ENCODE assay signal across 8 cellular contexts in the genomic region with DNA sequence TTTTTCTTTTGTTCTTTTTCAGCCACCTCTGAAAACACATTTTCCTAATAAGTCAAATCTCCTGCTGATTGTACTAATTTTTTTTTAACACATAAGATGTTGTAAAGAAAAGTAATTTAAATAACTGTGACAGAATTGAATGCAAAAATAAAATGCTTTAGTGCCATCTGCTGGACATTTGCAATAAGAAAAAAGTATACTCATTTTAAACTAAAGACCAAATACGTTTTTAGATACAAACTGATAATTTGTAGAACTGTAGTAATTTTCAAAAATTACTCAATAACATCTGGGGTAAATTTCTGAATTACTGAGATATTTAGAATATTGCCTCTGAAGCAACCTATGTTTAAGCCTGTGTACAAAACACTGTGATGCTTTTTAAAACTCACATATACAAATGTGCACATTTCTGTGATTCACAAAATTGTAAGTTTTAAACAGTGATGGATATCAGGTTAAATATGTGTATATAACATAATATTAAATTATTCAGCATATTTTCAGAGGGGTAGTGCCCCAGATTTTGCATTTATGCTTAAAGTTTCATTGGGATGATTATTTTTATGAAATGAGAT.
A peak's percentile ranks its signal among the peaks of the same experiment; 100 is the strongest.
DNase-seq lines count a peak whose midpoint lies in the region; ATAC-seq and TF ChIP-seq lines count a peak whose summit lies in the region.

No MANE protein-coding gene starts in this region.

- no peaks in the 10 kb centered on the region for H3K79me2 ChIP-seq in GM23248 (ENCODE audit: insufficient read depth)

- H3K4me3 ChIP-seq in GM23248 (no peak overlapping the region), RWPE2 (ENCODE audit: severe bottlenecking) (no peak overlapping the region)

- H3K4me2 ChIP-seq in GM23248 (ENCODE audit: unreplicated experiment): no peak overlapping the region

- DNase-seq in ACHN (peak; percentile 19), GM23248 (peak; percentile 46), RWPE2 (ENCODE audit: low spot score) (no peak), foreskin melanocyte (peak; percentile 6), COLO829 (ENCODE audit: low spot score) (no peak)
- DNase-seq in activated CD4-positive, alpha-beta T cell treated with anti-CD3 and anti-CD28 coated beads for 1 hour: no peak

- H3K36me3 ChIP-seq in GM23248 (ENCODE audit: low read depth): no peaks in the 10 kb centered on the region
- H3K36me3 ChIP-seq in RWPE2 (ENCODE audit: low read depth): no peaks in the 10 kb centered on the region

- H3K9me2 ChIP-seq in GM23248 (ENCODE audit: insufficient read depth): no peaks in the 10 kb centered on the region

- peak; percentile 79 for TF ChIP-seq CTCF in RWPE2 (IDR thresholded peaks at IDR 0.05; ENCODE audit: poor library complexity, severe bottlenecking)

- H3K27ac ChIP-seq in GM23248 (no peak overlapping the region), RWPE2 (ENCODE audit: poor library complexity, severe bottlenecking) (no peak overlapping the region)

- ATAC-seq in RWPE2 (ENCODE audit: low read depth) (no peak), HG03354 (IDR thresholded peaks at IDR 0.05; ENCODE audit: poor library complexity, severe bottlenecking, unreplicated experiment) (no peak), HG03095 (IDR thresholded peaks at IDR 0.05; ENCODE audit: unreplicated experiment) (no peak)

- 0% methylated on average over 1 of the region's 1 CpG for WGBS in GM23248 (ENCODE audit: low coverage in 1 of 2, low lambda C conversion rate in 2 of 2, missing lambda C conversion rate in 2 of 2), 2 experiments

- H3K27me3 ChIP-seq in GM23248 (replicated peaks; ENCODE audit: insufficient read depth) (0 out of 2 replicates have a peak, but pooled peaks cover 3% of the 10 kb centered on the region), RWPE2 (ENCODE audit: insufficient read depth, poor library complexity, severe bottlenecking) (no peaks in the 10 kb centered on the region)

- in situ Hi-C loops in ACHN (cut with HindIII; ENCODE audit: low pct_ligation_motif_present, low pct_unique_long_range_greater_than_20kb, low sequenced_read_pairs): no loop called here
- in situ Hi-C loops in GM23248 (cut with MboI): loop anchor here (10.0 to 25.0 kb wide), 2 partner anchors 550 to 698 kb away; no protein-coding TSS in a partner anchor

- H4K20me1 ChIP-seq in GM23248 (ENCODE audit: insufficient read depth): no peaks in the 10 kb centered on the region

- H3F3A ChIP-seq in GM23248 (ENCODE audit: insufficient read depth): no peaks in the 10 kb centered on the region

- H3K9ac ChIP-seq in GM23248: no peak overlapping the region

- H2AFZ ChIP-seq in GM23248: no peak overlapping the region

- H3K4me1 ChIP-seq in GM23248 (ENCODE audit: insufficient read depth): no peaks in the 10 kb centered on the region
- H3K4me1 ChIP-seq in RWPE2 (ENCODE audit: insufficient read depth, poor library complexity, severe bottlenecking): no peaks in the 10 kb centered on the region

- H3K9me3 ChIP-seq in GM23248 (ENCODE audit: low read depth) (no peaks in the 10 kb centered on the region), RWPE2 (ENCODE audit: severe bottlenecking) (no peaks in the 10 kb centered on the region)

Comparison
In these comparisons a context has a peak if more than half of its experiments do, and no peak if none do; other contexts are left out.
1. DNase-seq: peak in ACHN (single experiment), GM23248 (single experiment) and foreskin melanocyte (single experiment); none in RWPE2 (single experiment), activated CD4-positive, alpha-beta T cell treated with anti-CD3 and anti-CD28 coated beads for 1 hour (single experiment) and COLO829 (single experiment).